25 cellular contexts compared by ENCODE assay signal in genomic region chr2:28526733-28527132, GRCh38.
"Had no signal": no experiment of that assay in that cellular context is flagged by ENCODE, and none has a peak within 500 bp of the region (broad histone marks: within the 10 kb centered on the region; RNA-seq: fewer than 3 reads in every experiment).

No MANE protein-coding gene starts in this region.

- H3K27ac ChIP-seq: neural progenitor cell, ovary, parathyroid adenoma, right lobe of liver, sigmoid colon, stomach, thoracic aorta, thyroid gland, tibial nerve, upper lobe of right lung, uterus had no signal

- ATAC-seq: natural killer cell; right lobe of liver; stimulated activated effector memory CD8-positive, alpha-beta T cell treated with anti-CD3 and anti-CD28 coated beads, Interleukin-12 subunit alpha, Interleukin-12 subunit beta, amount 100 ng/mL, for 72 hours; stimulated activated naive B cell treated with anti-CD40 and anti-IgM and Interleukin-4, amounts not matched to agents 10 μg/mL and 1 μg/mL and 100 μg/mL, for 72 hours; upper lobe of right lung had no signal

- DNase-seq: natural killer cell; occipital lobe; ovary; posterior cingulate gyrus; psoas muscle; right cardiac atrium; right lobe of liver; sigmoid colon; small intestine; stimulated activated CD4-positive, alpha-beta T cell treated with anti-CD3 and anti-CD28 coated beads, Interleukin-15, amount 100 ng/mL, for 24 hours; stimulated activated CD4-positive, alpha-beta T cell treated with anti-CD3 and anti-CD28 coated beads, Interleukin-2, amount 100 ng/mL, for 24 hours; stimulated activated CD4-positive, alpha-beta T cell treated with anti-CD3 and anti-CD28 coated beads, Interleukin-2, amount 100 ng/mL, for 48 hours; stimulated activated CD4-positive, alpha-beta T cell treated with anti-CD3 and anti-CD28 coated beads, Interleukin-4, amount 100 ng/mL, for 24 hours; stimulated activated naive B cell treated with anti-CD40 and anti-IgM and Interleukin-4, amounts not matched to agents 10 μg/mL and 1 μg/mL and 100 μg/mL, for 72 hours; stimulated activated naive CD4-positive, alpha-beta T cell treated with Interleukin-2 at 50 U/mL for 16 hours; stomach; thyroid gland; trophoblast cell; upper lobe of right lung; uterus had no signal

- H3K27me3 ChIP-seq: ovary, right lobe of liver, thyroid gland, uterus had no signal

- H3K9me3 ChIP-seq: ovary, psoas muscle, right lobe of liver, sigmoid colon, stomach, thoracic aorta, thyroid gland, tibial nerve, upper lobe of right lung, uterus had no signal

- H3K4me3 ChIP-seq: neural progenitor cell, ovary, psoas muscle, right lobe of liver, sigmoid colon, stomach, thoracic aorta, thyroid gland, tibial nerve, upper lobe of right lung, uterus had no signal

- H3K36me3 ChIP-seq: neural progenitor cell, ovary, right lobe of liver, sigmoid colon, stomach, thoracic aorta, thyroid gland, tibial nerve, upper lobe of right lung, uterus had no signal

- H3K4me1 ChIP-seq: parathyroid adenoma, right lobe of liver, sigmoid colon, stomach, thyroid gland, tibial nerve, upper lobe of right lung, uterus had no signal
